In the genomic region with DNA sequence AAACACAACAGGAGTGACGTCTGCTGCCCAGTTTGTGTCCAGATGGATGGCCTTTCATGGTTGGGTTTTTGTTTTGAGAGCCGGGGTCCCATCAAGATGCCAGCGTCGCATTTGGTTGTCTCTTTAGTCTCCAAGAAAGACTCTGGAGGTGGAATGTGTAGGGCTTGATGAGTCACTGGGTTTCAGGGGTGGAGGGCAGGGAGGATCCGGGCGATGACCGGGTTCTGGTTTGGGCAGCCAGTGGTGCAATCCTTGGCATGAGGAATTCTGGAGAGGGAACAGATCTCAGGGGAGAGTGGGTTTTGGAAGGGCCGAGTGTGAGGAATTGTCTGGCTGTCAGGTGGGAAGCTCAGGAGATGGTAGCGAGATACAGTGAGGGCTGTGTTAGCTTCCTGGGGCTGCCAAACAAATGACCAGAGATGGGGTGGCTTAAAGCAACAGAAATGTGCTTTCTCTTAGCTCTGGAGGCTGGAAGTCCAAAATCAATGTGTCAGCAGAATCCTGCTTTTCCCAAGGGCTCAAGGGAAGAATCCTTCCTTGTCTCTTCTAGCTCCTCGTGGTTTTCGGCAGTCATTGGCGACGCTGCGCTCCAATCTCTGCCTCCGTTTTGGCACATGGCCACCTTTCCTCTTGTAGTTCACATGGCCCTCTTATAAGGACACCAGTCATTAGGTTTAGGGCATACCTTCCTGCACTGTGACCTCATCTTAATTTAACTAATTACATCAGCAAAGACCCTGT, we compare ENCODE assay signal across 14 cellular contexts. TPM values are rescaled to one million over a fixed set of nuclear protein-coding genes. Genes with fewer than 3 reads are reported as not detected.
A peak's percentile ranks its signal among the peaks of the same experiment; 100 is the strongest.
DNase-seq lines count a peak whose midpoint lies in the region; ATAC-seq, FAIRE-seq and TF ChIP-seq lines count a peak whose summit lies in the region.
"Had no signal": no experiment of that assay in that cellular context is flagged by ENCODE, and none has a peak within 500 bp of the region (broad histone marks: within the 10 kb centered on the region; RNA-seq: fewer than 3 reads in every experiment).

No MANE protein-coding gene starts in this region.

- no peaks in the 10 kb centered on the region for H3K27me3 ChIP-seq in astrocyte (ENCODE audit: insufficient read depth, low read length)

- H3K27ac ChIP-seq in HEK293 (ENCODE audit: extremely low read depth, low read depth, low read length) = no peak overlapping the region
- H3K27ac ChIP-seq in astrocyte (ENCODE audit: low read depth, low read length) = peak overlapping the region; percentile 82
- H3K27ac ChIP-seq: gastroesophageal sphincter, HL-60 had no signal

- H3K4me2 ChIP-seq in astrocyte (ENCODE audit: low read length) = peak overlapping the region; percentile 63

- H3K27ac Mint-ChIP-seq in astrocyte (ENCODE audit: unreplicated experiment) = peak overlapping the region; percentile 90
- H3K27ac Mint-ChIP-seq in activated CD8-positive, alpha-beta T cell treated with anti-CD3 and anti-CD28 coated beads for 36 hours = no peak overlapping the region
- H3K27ac Mint-ChIP-seq: activated T-cell treated with anti-CD3 and anti-CD28 coated beads, Interleukin-2, amount 50 U/mL, for 72 hours had no signal

- no peaks in the 10 kb centered on the region for H3K36me3 Mint-ChIP-seq in astrocyte (ENCODE audit: low read depth, unreplicated experiment)
- no peaks in the 10 kb centered on the region for H3K36me3 Mint-ChIP-seq in activated CD8-positive, alpha-beta T cell treated with anti-CD3 and anti-CD28 coated beads for 36 hours (ENCODE audit: low read depth)

- no peaks in the 10 kb centered on the region for H4K20me1 ChIP-seq in astrocyte (ENCODE audit: insufficient read depth, low read length)

- peaks cover 36% of the 10 kb centered on the region for H3K4me1 Mint-ChIP-seq in astrocyte (ENCODE audit: low read depth, unreplicated experiment)
- peaks cover 6% of the 10 kb centered on the region for H3K4me1 Mint-ChIP-seq in activated CD8-positive, alpha-beta T cell treated with anti-CD3 and anti-CD28 coated beads for 36 hours (ENCODE audit: low read depth)

- H2AFZ ChIP-seq in astrocyte (ENCODE audit: low read depth, low read length) = no peak overlapping the region

- H3K4me3 ChIP-seq in HEK293 (ENCODE audit: low read depth, low read length) (no peak overlapping the region), astrocyte (ENCODE audit: insufficient read depth, low read depth, low read length) (no peak overlapping the region)
- H3K4me3 ChIP-seq: gastroesophageal sphincter had no signal

- POLR2A ChIA-PET in HEK293 (lab: Yijun Ruan, JAX) = interaction anchor here (1.0 kb wide), 1 partner anchor 40 kb away, joined by 3 read pairs; the partner anchor contains the start of gene FADD
- POLR2A ChIA-PET in activated CD8-positive, alpha-beta T cell treated with anti-CD3 and anti-CD28 coated beads for 36 hours (lab: Charles Lee) = no interaction called here

- peaks cover 6% of the 10 kb centered on the region for H3K27me3 Mint-ChIP-seq in astrocyte (ENCODE audit: low read depth, unreplicated experiment)
- peaks cover 2% of the 10 kb centered on the region for H3K27me3 Mint-ChIP-seq in activated CD8-positive, alpha-beta T cell treated with anti-CD3 and anti-CD28 coated beads for 36 hours

- CTCF ChIA-PET in HEK293 (lab: Yijun Ruan, JAX) = interaction anchor here (0.5 kb wide), 1 partner anchor 1905 kb away, joined by 4 read pairs; no protein-coding TSS in a partner anchor
- CTCF ChIA-PET in activated CD8-positive, alpha-beta T cell treated with anti-CD3 and anti-CD28 coated beads for 36 hours (lab: Charles Lee) = no interaction called here

- DNase-seq in AG20443 (ENCODE audit: low spot score) (peak; percentile 73), astrocyte (ENCODE audit: low read depth) (peak; percentile 45), myocyte (ENCODE audit: low read depth) (peak; percentile 13)
- no peak for DNase-seq in activated CD4-positive, CD25-positive, alpha-beta regulatory T cell (lab: John Stamatoyannopoulos, UW)
- no peak for DNase-seq in activated CD8-positive, alpha-beta T cell treated with anti-CD3 and anti-CD28 coated beads for 36 hours
- DNase-seq: activated T-cell treated with anti-CD3 and anti-CD28 coated beads, Interleukin-2, amount 50 U/mL, for 72 hours; C1 segment of cervical spinal cord; effector CD8-positive, alpha-beta T cell had no signal

- peak overlapping the region; percentile 58 for H3K4me3 Mint-ChIP-seq in astrocyte (ENCODE audit: unreplicated experiment)
- H3K4me3 Mint-ChIP-seq in activated CD8-positive, alpha-beta T cell treated with anti-CD3 and anti-CD28 coated beads for 36 hours = no peak overlapping the region
- H3K4me3 Mint-ChIP-seq: activated T-cell treated with anti-CD3 and anti-CD28 coated beads, Interleukin-2, amount 50 U/mL, for 72 hours had no signal

- TF ChIP-seq CTCF in HEK293 (tag by site-specific recombination; IDR thresholded peaks at IDR 0.05) (no peak), astrocyte (IDR thresholded peaks at IDR 0.05; ENCODE audit: insufficient read depth, low read depth, low read length) (no peak)
- TF ChIP-seq CTCF in activated CD8-positive, alpha-beta T cell treated with anti-CD3 and anti-CD28 coated beads for 36 hours (IDR thresholded peaks at IDR 0.05) = no peak

- ATAC-seq in GM18867 (IDR thresholded peaks at IDR 0.05; ENCODE audit: unreplicated experiment) = no peak
- no peak for ATAC-seq in activated CD8-positive, alpha-beta T cell treated with anti-CD3 and anti-CD28 coated beads for 36 hours
- no peak for ATAC-seq in HG02938 (IDR thresholded peaks at IDR 0.05; ENCODE audit: unreplicated experiment)
- ATAC-seq: activated T-cell treated with anti-CD3 and anti-CD28 coated beads, Interleukin-2, amount 50 U/mL, for 72 hours; gastroesophageal sphincter had no signal

- no peaks in the 10 kb centered on the region for H3K4me1 ChIP-seq in HEK293 (ENCODE audit: control insufficient read depth, insufficient read depth, low read length)
- peaks cover 42% of the 10 kb centered on the region for H3K4me1 ChIP-seq in astrocyte (ENCODE audit: insufficient read depth, low read length)
- H3K4me1 ChIP-seq: gastroesophageal sphincter had no signal

- FAIRE-seq in astrocyte (lab: Jason Lieb, UNC) = no peak
- FAIRE-seq: G401.6 had no signal

- H3K9me3 Mint-ChIP-seq in astrocyte (ENCODE audit: unreplicated experiment) = peaks cover 3% of the 10 kb centered on the region
- peaks cover 3% of the 10 kb centered on the region for H3K9me3 Mint-ChIP-seq in activated CD8-positive, alpha-beta T cell treated with anti-CD3 and anti-CD28 coated beads for 36 hours

- H3K9me3 ChIP-seq in HEK293 (ENCODE audit: control insufficient read depth, insufficient read depth, low read depth, low read length) (no peaks in the 10 kb centered on the region), astrocyte (ENCODE audit: insufficient read depth, low read depth, low read length) (no peaks in the 10 kb centered on the region)
- H3K9me3 ChIP-seq: gastroesophageal sphincter had no signal

- H3K9ac ChIP-seq in astrocyte (ENCODE audit: low read length) = peak overlapping the region; percentile 59

- intact Hi-C loops in activated CD8-positive, alpha-beta T cell treated with anti-CD3 and anti-CD28 coated beads for 36 hours (cut with micrococcal nuclease) = no loop called here

- no peaks in the 10 kb centered on the region for H3K79me2 ChIP-seq in astrocyte (ENCODE audit: insufficient read depth, low read length)

- H3K36me3 ChIP-seq in HEK293 (ENCODE audit: control insufficient read depth in 2 of 2, insufficient read depth in 1 of 2, low read length in 2 of 2) (no peaks in the 10 kb centered on the region), astrocyte (ENCODE audit: insufficient read depth, low read length) (no peaks in the 10 kb centered on the region)
- H3K36me3 ChIP-seq: gastroesophageal sphincter had no signal

TF ChIP-seq in HEK293, 187 proteins besides CTCF, POLR2A, EP300 and RAD21 (continues in another document):
- TF ChIP-seq ZNF140 (tag by site-specific recombination; IDR thresholded peaks at IDR 0.05) = no peak
- no peak for TF ChIP-seq ZXDB (tag by site-specific recombination; IDR thresholded peaks at IDR 0.05)
- no peak for TF ChIP-seq ZBTB6 (tag by site-specific recombination; IDR thresholded peaks at IDR 0.05)
- no peak for TF ChIP-seq ZNF629 (tag by site-specific recombination; IDR thresholded peaks at IDR 0.05)

RNA-seq across cellular contexts. Expression of gene PPFIA1, which starts 26.4 kb away (rescaled TPM):
- total RNA-seq in astrocyte = 48.0 and 54.7 TPM in 2 replicates
- 43.4 and 48.4 TPM in 2 replicates for total RNA-seq in myocyte
- 46.0 TPM for polyA plus RNA-seq in myocyte (2012)
- total RNA-seq in activated CD8-positive, alpha-beta T cell treated with anti-CD3 and anti-CD28 coated beads for 36 hours = 10 to 100 TPM; 27.2 to 30.9 TPM

RNA-seq across cellular contexts. Expression of gene FADD, which starts 41.0 kb away (rescaled TPM):
- total RNA-seq in astrocyte (37.8 and 40.8 TPM in 2 replicates), myocyte (15.3 and 16.5 TPM in 2 replicates)
- polyA plus RNA-seq in myocyte (2012) = 36.1 TPM
- total RNA-seq in activated CD8-positive, alpha-beta T cell treated with anti-CD3 and anti-CD28 coated beads for 36 hours = 10 to 100 TPM; 27.6 to 29.6 TPM

Comparison
In these comparisons a context has a peak if more than half of its experiments do, and no peak if none do; other contexts are left out.
1. DNase-seq: peak in AG20443 (single experiment), astrocyte (single experiment) and myocyte (single experiment); none in activated CD4-positive, CD25-positive, alpha-beta regulatory T cell (0 of 4) and activated CD8-positive, alpha-beta T cell treated with anti-CD3 and anti-CD28 coated beads for 36 hours (single experiment).